23 cellular contexts compared by ENCODE assay signal in the genomic region with DNA sequence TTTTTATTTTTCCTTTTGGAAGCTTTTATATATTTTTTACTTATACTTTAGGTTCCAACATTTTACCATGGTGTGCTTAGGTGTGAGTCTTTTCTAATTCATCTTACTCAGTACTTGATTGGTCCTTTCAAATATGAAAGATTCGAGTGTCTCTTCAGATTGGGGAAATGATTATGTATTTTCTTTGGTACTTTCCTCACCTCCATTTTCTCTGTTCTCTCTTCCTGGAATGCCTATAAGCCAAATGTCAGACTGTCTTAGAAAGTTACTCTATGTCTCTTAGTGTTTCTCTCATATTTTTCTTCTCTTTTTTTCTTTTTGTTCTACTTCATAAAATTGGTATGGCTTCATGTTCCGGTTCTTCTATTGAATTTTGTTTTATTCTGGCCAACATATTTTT.
"Had no signal": no experiment of that assay in that cellular context is flagged by ENCODE, and none has a peak within 500 bp of the region (broad histone marks: within the 10 kb centered on the region; RNA-seq: fewer than 3 reads in every experiment).

No MANE protein-coding gene starts in this region.

- H3K4me3 ChIP-seq: SJCRH30 had no signal

- ATAC-seq: Panc1, PC-3, Right ventricle myocardium inferior, SK-N-SH treated with all-trans-retinoic acid at 6 μM for 48 hours had no signal

- H3K36me3 ChIP-seq: SJCRH30 had no signal

- DNase-seq: NCI-H1048, NCI-H1105, NCI-H1417 treated with DMSO at 0.1 percent for 48 hours, NCI-H146, NCI-H1694 treated with DMSO at 0.1 percent for 48 hours, NCI-H1930, NCI-H2081, NCI-H2171, NCI-H226, NCI-H446, NCI-H510A, NCI-H524 treated with DMSO at 0.1 percent for 48 hours, NCI-H69, NCI-H774, PC-3, SHP77 treated with DMSO at 0.1 percent for 48 hours, SJCRH30, T-helper 1 cell had no signal

- H3K27me3 ChIP-seq: SJCRH30 had no signal

- FAIRE-seq: HTR-8/SVneo had no signal

- H3K9me3 ChIP-seq: SJCRH30 had no signal

- H3K27ac ChIP-seq: HL-60, SJCRH30 had no signal
